Comparison of ENCODE assay signal across 8 cellular contexts in genomic region chr7:22173884-22174573, GRCh38.
A peak's percentile ranks its signal among the peaks of the same experiment; 100 is the strongest.
DNase-seq lines count a peak whose midpoint lies in the region; ATAC-seq, FAIRE-seq and TF ChIP-seq lines count a peak whose summit lies in the region.

No MANE protein-coding gene starts in this region.

- H3K9me1 ChIP-seq in keratinocyte (ENCODE audit: control insufficient read depth, extremely low read depth, insufficient read depth, low read length) = no peaks in the 10 kb centered on the region

- no peaks in the 10 kb centered on the region for H3K79me2 ChIP-seq in keratinocyte (ENCODE audit: control insufficient read depth, insufficient read depth, low read length)

- H3K4me3 ChIP-seq in keratinocyte (ENCODE audit: control insufficient read depth in 2 of 3, extremely low read depth in 1 of 3, insufficient read depth in 2 of 3, low read depth in 1 of 3, low read length in 3 of 3) (no peak overlapping the region), coronary artery (no peak overlapping the region)

- no peaks in the 10 kb centered on the region for H3K9me3 ChIP-seq in keratinocyte (ENCODE audit: control insufficient read depth, low read depth, low read length)

- H3K9ac ChIP-seq in keratinocyte (ENCODE audit: control insufficient read depth, extremely low read depth, insufficient read depth, low read length) = no peak overlapping the region

- H3K27ac ChIP-seq in keratinocyte (ENCODE audit: control insufficient read depth, insufficient read depth, low read length) (peak overlapping the region; percentile 36), coronary artery (no peak overlapping the region)

- dilution Hi-C loops in keratinocyte (cut with MboI; ENCODE audit: extremely low pct_ligation_motif_present, low sequenced_read_pairs) = no loop called here

- no peaks in the 10 kb centered on the region for H4K20me1 ChIP-seq in keratinocyte (ENCODE audit: control insufficient read depth, extremely low read depth, insufficient read depth, low read length)

- H3K4me1 ChIP-seq in keratinocyte (ENCODE audit: control insufficient read depth, extremely low read depth, insufficient read depth, low read length) = peaks cover 20% of the 10 kb centered on the region

- no peaks in the 10 kb centered on the region for H3K36me3 ChIP-seq in keratinocyte (ENCODE audit: control insufficient read depth in 2 of 2, extremely low read depth in 1 of 2, insufficient read depth in 2 of 2, low read length in 2 of 2)

- DNase-seq in activated T-cell treated with anti-CD3 and anti-CD28 coated beads for 48 hours (ENCODE audit: low read depth) (peak; percentile 6), NCI-H1092 treated with DMSO at 0.1 percent for 48 hours (lab: John Stamatoyannopoulos, UW) (peak; percentile 52), keratinocyte (ENCODE audit: low read depth, low spot score) (peak; percentile 19), SK-N-DZ (ENCODE audit: low spot score) (no peak), NCI-H187 (lab: John Stamatoyannopoulos, UW) (no peak), coronary artery (ENCODE audit: low spot score) (no peak)
- DNase-seq in activated T-cell treated with anti-CD3 and anti-CD28 coated beads, Interleukin-2, amount 50 U/mL, for 1 hour = no peak

- peak; percentile 87 for ATAC-seq in HG02678 (IDR thresholded peaks at IDR 0.05; ENCODE audit: unreplicated experiment)

- no peak overlapping the region for H2AFZ ChIP-seq in keratinocyte (ENCODE audit: control insufficient read depth, low read length)

- no peaks in the 10 kb centered on the region for H3K27me3 ChIP-seq in keratinocyte (ENCODE audit: control insufficient read depth, extremely low read depth, insufficient read depth, low read length)

- peak overlapping the region; percentile 46 for H3K4me2 ChIP-seq in keratinocyte (ENCODE audit: control insufficient read depth, extremely low read depth, insufficient read depth, low read depth, low read length)

- TF ChIP-seq CTCF in keratinocyte (optimal IDR thresholded peaks at IDR 0.05 in 1 of 3, IDR thresholded peaks at IDR 0.05 in 1 of 3, conservative IDR thresholded peaks at IDR 0.05 in 1 of 3; ENCODE audit: extremely low read depth in 1 of 3, insufficient read depth in 2 of 3, low read length in 3 of 3) (no peak), coronary artery (IDR thresholded peaks at IDR 0.05) (no peak)

- FAIRE-seq in keratinocyte (lab: Jason Lieb, UNC) = peak; percentile 88

Comparison
In these comparisons a context has a peak if more than half of its experiments do, and no peak if none do; other contexts are left out.
1. DNase-seq: peak in activated T-cell treated with anti-CD3 and anti-CD28 coated beads for 48 hours (single experiment), NCI-H1092 treated with DMSO at 0.1 percent for 48 hours (single experiment) and keratinocyte (single experiment); none in activated T-cell treated with anti-CD3 and anti-CD28 coated beads, Interleukin-2, amount 50 U/mL, for 1 hour (single experiment), SK-N-DZ (single experiment), NCI-H187 (0 of 2) and coronary artery (single experiment).